In genomic region chr21:36695283-36695634, GRCh38 we compare ENCODE assay signal across 25 cellular contexts. TPM values are rescaled to one million over a fixed set of nuclear protein-coding genes. Genes with fewer than 3 reads are reported as not detected.
"Had no signal": no experiment of that assay in that cellular context is flagged by ENCODE, and none has a peak within 500 bp of the region (broad histone marks: within the 10 kb centered on the region; RNA-seq: fewer than 3 reads in every experiment).

No MANE protein-coding gene starts in this region.

- H3K9me3 Mint-ChIP-seq: activated naive CD4-positive, alpha-beta T cell treated with anti-CD3 and anti-CD28 coated beads for 36 hours; activated T-cell treated with anti-CD3 and anti-CD28 coated beads, Interleukin-2, amount 50 U/mL, for 72 hours; immature natural killer cell had no signal

- H3K4me3 ChIP-seq: body of pancreas, cardiac muscle cell, lower lobe of right lung, mucosa of descending colon, ovary, prostate gland, skin epidermis, transverse colon, uterus had no signal

- H3K9me3 ChIP-seq: body of pancreas, lower lobe of right lung, mucosa of descending colon, prostate gland, transverse colon, uterus had no signal

- DNase-seq: activated CD4-positive, CD25-positive, alpha-beta regulatory T cell treated with anti-CD3 and anti-CD28 coated beads, Interleukin-2, amount 50 U/mL, for 72 hours; activated effector memory CD4-positive, alpha-beta T cell treated with Interleukin-2 at 50 U/mL for 16 hours; activated naive CD4-positive, alpha-beta T cell treated with anti-CD3 and anti-CD28 coated beads for 36 hours; body of pancreas; cortex of kidney; foreskin keratinocyte; immature natural killer cell; lower lobe of right lung; mucosa of descending colon; ovary; right cardiac atrium; stimulated activated CD4-positive, alpha-beta T cell treated with anti-CD3 and anti-CD28 coated beads, Interleukin-1b, Interleukin-23, amount 100 ng/mL, for 48 hours; SW 1271; transverse colon; uterus had no signal

- H3K27ac ChIP-seq: body of pancreas, cardiac muscle cell, foreskin keratinocyte, lower lobe of right lung, ovary, prostate gland, skin epidermis, transverse colon, uterus, VCaP had no signal

- ATAC-seq: activated T-cell treated with anti-CD3 and anti-CD28 coated beads, Interleukin-2, amount 50 U/mL, for 72 hours; body of pancreas; foreskin keratinocyte; left lobe of liver; lower lobe of right lung; mucosa of descending colon; right cardiac atrium had no signal

- H3K36me3 ChIP-seq: cardiac muscle cell, lower lobe of right lung, ovary, prostate gland, transverse colon, uterus had no signal

- H3K27ac Mint-ChIP-seq: activated naive CD4-positive, alpha-beta T cell treated with anti-CD3 and anti-CD28 coated beads for 36 hours; activated T-cell treated with anti-CD3 and anti-CD28 coated beads, Interleukin-2, amount 50 U/mL, for 72 hours; immature natural killer cell had no signal

- H3K4me3 Mint-ChIP-seq: activated naive CD4-positive, alpha-beta T cell treated with anti-CD3 and anti-CD28 coated beads for 36 hours; activated T-cell treated with anti-CD3 and anti-CD28 coated beads, Interleukin-2, amount 50 U/mL, for 72 hours; immature natural killer cell had no signal

- H3K4me1 ChIP-seq: foreskin keratinocyte had no signal

RNA-seq across cellular contexts. Expression of gene SIM2, which starts 3.7 kb away (rescaled TPM):
- total RNA-seq: activated CD8-positive, alpha-beta memory T cell treated with anti-CD3 and anti-CD28 coated beads for 36 hours; cardiac muscle cell; cerebellum; foreskin keratinocyte; left lobe of liver; lower lobe of right lung; mucosa of descending colon; right cardiac atrium; T-helper 2 cell treated with Interferon-gamma antibody and Interleukin-4, amounts not matched to agents 100 ng/mL and 5 ng/mL, for 36 hours; temporal lobe had no signal
